ENCODE assay signal across 1 cellular context in the genomic region with DNA sequence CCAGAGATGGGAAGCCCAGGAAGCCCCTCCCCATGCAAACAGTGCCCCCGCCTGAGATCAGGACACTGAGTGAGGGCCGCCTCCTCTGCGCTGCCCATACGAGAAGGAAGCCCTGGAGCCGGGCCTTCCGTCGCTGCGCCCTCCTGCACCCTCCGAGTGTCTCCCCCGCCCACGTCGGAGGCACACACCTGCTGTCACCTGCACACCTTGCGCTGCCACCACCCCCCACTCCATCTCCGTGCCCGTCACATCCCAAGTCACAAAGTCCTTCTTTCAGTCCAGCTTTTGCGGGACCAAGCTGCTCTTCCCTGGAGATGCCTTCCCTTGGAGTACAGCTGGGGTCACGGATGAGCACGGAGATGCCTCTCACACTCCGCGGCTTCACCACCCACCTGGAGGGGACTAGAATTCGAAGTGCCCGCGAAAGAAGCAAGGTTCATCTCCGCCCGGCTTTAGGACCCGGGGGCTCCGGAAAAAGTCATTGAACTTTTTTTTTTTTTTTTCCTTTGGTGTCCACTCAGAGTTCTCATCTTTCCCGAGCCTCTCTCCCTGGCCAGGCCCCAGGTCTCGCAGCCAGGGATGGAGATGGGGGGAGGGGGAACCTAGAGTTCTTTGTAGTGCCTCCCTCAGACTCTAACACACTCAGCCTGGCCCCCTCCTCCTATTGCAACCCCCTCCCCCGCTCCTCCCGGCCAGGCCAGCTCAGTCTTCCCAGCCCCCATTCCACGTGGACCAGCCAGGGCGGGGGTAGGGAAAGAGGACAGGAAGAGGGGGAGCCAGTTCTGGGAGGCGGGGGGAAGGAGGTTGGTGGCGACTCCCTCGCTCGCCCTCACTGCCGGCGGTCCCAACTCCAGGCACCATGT.
TF ChIP-seq lines count a peak whose summit lies in the region.

A gene with protein sequence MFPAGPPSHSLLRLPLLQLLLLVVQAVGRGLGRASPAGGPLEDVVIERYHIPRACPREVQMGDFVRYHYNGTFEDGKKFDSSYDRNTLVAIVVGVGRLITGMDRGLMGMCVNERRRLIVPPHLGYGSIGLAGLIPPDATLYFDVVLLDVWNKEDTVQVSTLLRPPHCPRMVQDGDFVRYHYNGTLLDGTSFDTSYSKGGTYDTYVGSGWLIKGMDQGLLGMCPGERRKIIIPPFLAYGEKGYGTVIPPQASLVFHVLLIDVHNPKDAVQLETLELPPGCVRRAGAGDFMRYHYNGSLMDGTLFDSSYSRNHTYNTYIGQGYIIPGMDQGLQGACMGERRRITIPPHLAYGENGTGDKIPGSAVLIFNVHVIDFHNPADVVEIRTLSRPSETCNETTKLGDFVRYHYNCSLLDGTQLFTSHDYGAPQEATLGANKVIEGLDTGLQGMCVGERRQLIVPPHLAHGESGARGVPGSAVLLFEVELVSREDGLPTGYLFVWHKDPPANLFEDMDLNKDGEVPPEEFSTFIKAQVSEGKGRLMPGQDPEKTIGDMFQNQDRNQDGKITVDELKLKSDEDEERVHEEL (plus strand): TSS at position 829 of the 863 bp plus-strand sequence. CDS start 31 bp downstream, at position 860.

TF ChIP-seq in H1, 55 proteins besides CTCF, POLR2A, EP300 and RAD21 (continued from another document and continues in another):
- no peak for TF ChIP-seq CBX5 (IDR thresholded peaks at IDR 0.05; ENCODE audit: low read depth, low read length)
- TF ChIP-seq ASH2L (IDR thresholded peaks at IDR 0.05; ENCODE audit: low read length): peak; percentile 71
- TF ChIP-seq FOSL1 (IDR thresholded peaks at IDR 0.05; ENCODE audit: insufficient read depth, low read depth, low read length): peak; percentile 97
- TF ChIP-seq BRCA1 (IDR thresholded peaks at IDR 0.05; ENCODE audit: low read depth, low read length): no peak
- no peak for TF ChIP-seq TCF12 (IDR thresholded peaks at IDR 0.05; ENCODE audit: low read depth, low read length)
- no peak for TF ChIP-seq RXRA (IDR thresholded peaks at IDR 0.05; ENCODE audit: insufficient read depth, low read depth, low read length)
- TF ChIP-seq POU5F1 (IDR thresholded peaks at IDR 0.05; ENCODE audit: low read depth, low read length): no peak
- TF ChIP-seq EZH2 (IDR thresholded peaks at IDR 0.05; ENCODE audit: low read depth, low read length, severe bottlenecking): no peak
- TF ChIP-seq GTF2F1 (IDR thresholded peaks at IDR 0.05; ENCODE audit: borderline replicate concordance, low read depth, low read length): no peak
- TF ChIP-seq, protein P1, sequence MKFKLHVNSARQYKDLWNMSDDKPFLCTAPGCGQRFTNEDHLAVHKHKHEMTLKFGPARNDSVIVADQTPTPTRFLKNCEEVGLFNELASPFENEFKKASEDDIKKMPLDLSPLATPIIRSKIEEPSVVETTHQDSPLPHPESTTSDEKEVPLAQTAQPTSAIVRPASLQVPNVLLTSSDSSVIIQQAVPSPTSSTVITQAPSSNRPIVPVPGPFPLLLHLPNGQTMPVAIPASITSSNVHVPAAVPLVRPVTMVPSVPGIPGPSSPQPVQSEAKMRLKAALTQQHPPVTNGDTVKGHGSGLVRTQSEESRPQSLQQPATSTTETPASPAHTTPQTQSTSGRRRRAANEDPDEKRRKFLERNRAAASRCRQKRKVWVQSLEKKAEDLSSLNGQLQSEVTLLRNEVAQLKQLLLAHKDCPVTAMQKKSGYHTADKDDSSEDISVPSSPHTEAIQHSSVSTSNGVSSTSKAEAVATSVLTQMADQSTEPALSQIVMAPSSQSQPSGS (IDR thresholded peaks at IDR 0.05; ENCODE audit: low read length): no peak
- TF ChIP-seq CBX8 (IDR thresholded peaks at IDR 0.05; ENCODE audit: borderline replicate concordance, low read depth, low read length): no peak
- peak; percentile 24; the same call in 1 of the 2 replicates for TF ChIP-seq TBP (IDR thresholded peaks at IDR 0.05; ENCODE audit: low read depth, low read length)
- no peak for TF ChIP-seq NANOG (IDR thresholded peaks at IDR 0.05; ENCODE audit: insufficient read depth, low read depth, low read length, poor library complexity, severe bottlenecking)
- 0 out of 2 replicates have a peak, but pooled peaks have one; percentile 29 for TF ChIP-seq YY1 (IDR thresholded peaks at IDR 0.05; ENCODE audit: low read depth, low read length)
- TF ChIP-seq BACH1 (IDR thresholded peaks at IDR 0.05; ENCODE audit: low read length): no peak
- peak; percentile 79 to 83; a peak in 3 of 4 replicates for TF ChIP-seq SIN3A (conservative IDR thresholded peaks at IDR 0.05 in 1 of 2, IDR thresholded peaks at IDR 0.05 in 1 of 2; ENCODE audit: low read depth in 1 of 2, low read length in 2 of 2)
- TF ChIP-seq TEAD4 (IDR thresholded peaks at IDR 0.05; ENCODE audit: low read depth, low read length): no peak
- no peak for TF ChIP-seq BCL11A (IDR thresholded peaks at IDR 0.05; ENCODE audit: low read depth in 2 of 2, low read length in 2 of 2)
- peak; percentile 20; the same call in 1 of the 2 replicates for TF ChIP-seq CREB1 (IDR thresholded peaks at IDR 0.05)
- peak; percentile 59 for TF ChIP-seq KDM4A (IDR thresholded peaks at IDR 0.05; ENCODE audit: low read depth, low read length, severe bottlenecking)
- no peak for TF ChIP-seq KDM5A (IDR thresholded peaks at IDR 0.05; ENCODE audit: low read length)
- TF ChIP-seq RFX5 (IDR thresholded peaks at IDR 0.05; ENCODE audit: borderline replicate concordance, low read depth, low read length): no peak
- no peak for TF ChIP-seq JUN (IDR thresholded peaks at IDR 0.05; ENCODE audit: low read depth, low read length)
- no peak for TF ChIP-seq NRF1 (IDR thresholded peaks at IDR 0.05; ENCODE audit: low read depth, low read length)
- TF ChIP-seq, protein P2, sequence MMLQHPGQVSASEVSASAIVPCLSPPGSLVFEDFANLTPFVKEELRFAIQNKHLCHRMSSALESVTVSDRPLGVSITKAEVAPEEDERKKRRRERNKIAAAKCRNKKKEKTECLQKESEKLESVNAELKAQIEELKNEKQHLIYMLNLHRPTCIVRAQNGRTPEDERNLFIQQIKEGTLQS (IDR thresholded peaks at IDR 0.05; ENCODE audit: insufficient read depth, low read depth, low read length): no peak
- TF ChIP-seq HDAC6 (IDR thresholded peaks at IDR 0.05; ENCODE audit: low read depth, low read length): no peak
- TF ChIP-seq TAF7 (optimal IDR thresholded peaks at IDR 0.05; ENCODE audit: borderline replicate concordance, low read depth, low read length): peak; percentile 75
- no peak for TF ChIP-seq RNF2 (IDR thresholded peaks at IDR 0.05; ENCODE audit: borderline replicate concordance, low read depth, low read length, missing control alignments, poor library complexity, severe bottlenecking)
- TF ChIP-seq, protein P3, sequence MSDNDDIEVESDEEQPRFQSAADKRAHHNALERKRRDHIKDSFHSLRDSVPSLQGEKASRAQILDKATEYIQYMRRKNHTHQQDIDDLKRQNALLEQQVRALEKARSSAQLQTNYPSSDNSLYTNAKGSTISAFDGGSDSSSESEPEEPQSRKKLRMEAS (IDR thresholded peaks at IDR 0.05): peak; percentile 95
- no peak for TF ChIP-seq SIX5 (IDR thresholded peaks at IDR 0.05; ENCODE audit: low read depth, low read length)
- TF ChIP-seq CHD2 (IDR thresholded peaks at IDR 0.05; ENCODE audit: low read length): peak; percentile 67; the same call in 1 of the 2 replicates
- no peak for TF ChIP-seq MAFK (IDR thresholded peaks at IDR 0.05; ENCODE audit: low read depth, low read length)
- TF ChIP-seq SP1 (IDR thresholded peaks at IDR 0.05; ENCODE audit: low read depth, low read length): peak; percentile 71
- TF ChIP-seq KDM1A (IDR thresholded peaks at IDR 0.05; ENCODE audit: borderline replicate concordance, low read length): peak; percentile 68; the same call in 1 of the 2 replicates
- TF ChIP-seq TAF1 (IDR thresholded peaks at IDR 0.05; ENCODE audit: low read depth, low read length): peak; percentile 50; the same call in 1 of the 2 replicates
- TF ChIP-seq, protein P4, sequence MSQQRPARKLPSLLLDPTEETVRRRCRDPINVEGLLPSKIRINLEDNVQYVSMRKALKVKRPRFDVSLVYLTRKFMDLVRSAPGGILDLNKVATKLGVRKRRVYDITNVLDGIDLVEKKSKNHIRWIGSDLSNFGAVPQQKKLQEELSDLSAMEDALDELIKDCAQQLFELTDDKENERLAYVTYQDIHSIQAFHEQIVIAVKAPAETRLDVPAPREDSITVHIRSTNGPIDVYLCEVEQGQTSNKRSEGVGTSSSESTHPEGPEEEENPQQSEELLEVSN (IDR thresholded peaks at IDR 0.05): no peak
- peak; percentile 43; the same call in 1 of the 2 replicates for TF ChIP-seq EGR1 (IDR thresholded peaks at IDR 0.05; ENCODE audit: borderline replicate concordance, low read depth, low read length)
- TF ChIP-seq ZNF274 (IDR thresholded peaks at IDR 0.05; ENCODE audit: borderline replicate concordance, extremely low read depth, low read length): no peak
- peak; percentile 55; the same call in 1 of the 2 replicates for TF ChIP-seq RBBP5 (IDR thresholded peaks at IDR 0.05; ENCODE audit: borderline replicate concordance, low read depth, low read length)
- TF ChIP-seq CTBP2 (IDR thresholded peaks at IDR 0.05; ENCODE audit: borderline replicate concordance, insufficient read depth, insufficient read length, low read length): peak; percentile 36
- no peak for TF ChIP-seq CHD1 (IDR thresholded peaks at IDR 0.05; ENCODE audit: low read depth, low read length)
- 0 out of 2 replicates have a peak, but pooled peaks have one; percentile 22 for TF ChIP-seq JUND (IDR thresholded peaks at IDR 0.05; ENCODE audit: low read length)
- TF ChIP-seq HDAC2 (IDR thresholded peaks at IDR 0.05; ENCODE audit: borderline replicate concordance in 1 of 2, low read depth in 2 of 2, low read length in 2 of 2): 0 out of 4 replicates have a peak, but pooled peaks of 1 of the 2 experiments have one; percentile 28
- TF ChIP-seq CEBPB (IDR thresholded peaks at IDR 0.05; ENCODE audit: low read depth, low read length): no peak
- TF ChIP-seq POLR2AphosphoS5 (IDR thresholded peaks at IDR 0.05; ENCODE audit: low read depth, low read length): no peak
- TF ChIP-seq PHF8 (conservative IDR thresholded peaks at IDR 0.05; ENCODE audit: low read depth, low read length): 0 out of 2 replicates have a peak, but pooled peaks have one; percentile 25
- TF ChIP-seq SIRT6 (IDR thresholded peaks at IDR 0.05; ENCODE audit: low read length): no peak
- TF ChIP-seq SP4 (IDR thresholded peaks at IDR 0.05; ENCODE audit: low read length): no peak
- TF ChIP-seq, protein P5, sequence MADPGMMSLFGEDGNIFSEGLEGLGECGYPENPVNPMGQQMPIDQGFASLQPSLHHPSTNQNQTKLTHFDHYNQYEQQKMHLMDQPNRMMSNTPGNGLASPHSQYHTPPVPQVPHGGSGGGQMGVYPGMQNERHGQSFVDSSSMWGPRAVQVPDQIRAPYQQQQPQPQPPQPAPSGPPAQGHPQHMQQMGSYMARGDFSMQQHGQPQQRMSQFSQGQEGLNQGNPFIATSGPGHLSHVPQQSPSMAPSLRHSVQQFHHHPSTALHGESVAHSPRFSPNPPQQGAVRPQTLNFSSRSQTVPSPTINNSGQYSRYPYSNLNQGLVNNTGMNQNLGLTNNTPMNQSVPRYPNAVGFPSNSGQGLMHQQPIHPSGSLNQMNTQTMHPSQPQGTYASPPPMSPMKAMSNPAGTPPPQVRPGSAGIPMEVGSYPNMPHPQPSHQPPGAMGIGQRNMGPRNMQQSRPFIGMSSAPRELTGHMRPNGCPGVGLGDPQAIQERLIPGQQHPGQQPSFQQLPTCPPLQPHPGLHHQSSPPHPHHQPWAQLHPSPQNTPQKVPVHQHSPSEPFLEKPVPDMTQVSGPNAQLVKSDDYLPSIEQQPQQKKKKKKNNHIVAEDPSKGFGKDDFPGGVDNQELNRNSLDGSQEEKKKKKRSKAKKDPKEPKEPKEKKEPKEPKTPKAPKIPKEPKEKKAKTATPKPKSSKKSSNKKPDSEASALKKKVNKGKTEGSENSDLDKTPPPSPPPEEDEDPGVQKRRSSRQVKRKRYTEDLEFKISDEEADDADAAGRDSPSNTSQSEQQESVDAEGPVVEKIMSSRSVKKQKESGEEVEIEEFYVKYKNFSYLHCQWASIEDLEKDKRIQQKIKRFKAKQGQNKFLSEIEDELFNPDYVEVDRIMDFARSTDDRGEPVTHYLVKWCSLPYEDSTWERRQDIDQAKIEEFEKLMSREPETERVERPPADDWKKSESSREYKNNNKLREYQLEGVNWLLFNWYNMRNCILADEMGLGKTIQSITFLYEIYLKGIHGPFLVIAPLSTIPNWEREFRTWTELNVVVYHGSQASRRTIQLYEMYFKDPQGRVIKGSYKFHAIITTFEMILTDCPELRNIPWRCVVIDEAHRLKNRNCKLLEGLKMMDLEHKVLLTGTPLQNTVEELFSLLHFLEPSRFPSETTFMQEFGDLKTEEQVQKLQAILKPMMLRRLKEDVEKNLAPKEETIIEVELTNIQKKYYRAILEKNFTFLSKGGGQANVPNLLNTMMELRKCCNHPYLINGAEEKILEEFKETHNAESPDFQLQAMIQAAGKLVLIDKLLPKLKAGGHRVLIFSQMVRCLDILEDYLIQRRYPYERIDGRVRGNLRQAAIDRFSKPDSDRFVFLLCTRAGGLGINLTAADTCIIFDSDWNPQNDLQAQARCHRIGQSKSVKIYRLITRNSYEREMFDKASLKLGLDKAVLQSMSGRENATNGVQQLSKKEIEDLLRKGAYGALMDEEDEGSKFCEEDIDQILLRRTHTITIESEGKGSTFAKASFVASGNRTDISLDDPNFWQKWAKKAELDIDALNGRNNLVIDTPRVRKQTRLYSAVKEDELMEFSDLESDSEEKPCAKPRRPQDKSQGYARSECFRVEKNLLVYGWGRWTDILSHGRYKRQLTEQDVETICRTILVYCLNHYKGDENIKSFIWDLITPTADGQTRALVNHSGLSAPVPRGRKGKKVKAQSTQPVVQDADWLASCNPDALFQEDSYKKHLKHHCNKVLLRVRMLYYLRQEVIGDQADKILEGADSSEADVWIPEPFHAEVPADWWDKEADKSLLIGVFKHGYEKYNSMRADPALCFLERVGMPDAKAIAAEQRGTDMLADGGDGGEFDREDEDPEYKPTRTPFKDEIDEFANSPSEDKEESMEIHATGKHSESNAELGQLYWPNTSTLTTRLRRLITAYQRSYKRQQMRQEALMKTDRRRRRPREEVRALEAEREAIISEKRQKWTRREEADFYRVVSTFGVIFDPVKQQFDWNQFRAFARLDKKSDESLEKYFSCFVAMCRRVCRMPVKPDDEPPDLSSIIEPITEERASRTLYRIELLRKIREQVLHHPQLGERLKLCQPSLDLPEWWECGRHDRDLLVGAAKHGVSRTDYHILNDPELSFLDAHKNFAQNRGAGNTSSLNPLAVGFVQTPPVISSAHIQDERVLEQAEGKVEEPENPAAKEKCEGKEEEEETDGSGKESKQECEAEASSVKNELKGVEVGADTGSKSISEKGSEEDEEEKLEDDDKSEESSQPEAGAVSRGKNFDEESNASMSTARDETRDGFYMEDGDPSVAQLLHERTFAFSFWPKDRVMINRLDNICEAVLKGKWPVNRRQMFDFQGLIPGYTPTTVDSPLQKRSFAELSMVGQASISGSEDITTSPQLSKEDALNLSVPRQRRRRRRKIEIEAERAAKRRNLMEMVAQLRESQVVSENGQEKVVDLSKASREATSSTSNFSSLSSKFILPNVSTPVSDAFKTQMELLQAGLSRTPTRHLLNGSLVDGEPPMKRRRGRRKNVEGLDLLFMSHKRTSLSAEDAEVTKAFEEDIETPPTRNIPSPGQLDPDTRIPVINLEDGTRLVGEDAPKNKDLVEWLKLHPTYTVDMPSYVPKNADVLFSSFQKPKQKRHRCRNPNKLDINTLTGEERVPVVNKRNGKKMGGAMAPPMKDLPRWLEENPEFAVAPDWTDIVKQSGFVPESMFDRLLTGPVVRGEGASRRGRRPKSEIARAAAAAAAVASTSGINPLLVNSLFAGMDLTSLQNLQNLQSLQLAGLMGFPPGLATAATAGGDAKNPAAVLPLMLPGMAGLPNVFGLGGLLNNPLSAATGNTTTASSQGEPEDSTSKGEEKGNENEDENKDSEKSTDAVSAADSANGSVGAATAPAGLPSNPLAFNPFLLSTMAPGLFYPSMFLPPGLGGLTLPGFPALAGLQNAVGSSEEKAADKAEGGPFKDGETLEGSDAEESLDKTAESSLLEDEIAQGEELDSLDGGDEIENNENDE (IDR thresholded peaks at IDR 0.05; ENCODE audit: insufficient replicate concordance, low read length): no peak
- no peak for TF ChIP-seq SRF (IDR thresholded peaks at IDR 0.05; ENCODE audit: low read depth, low read length)
